Comparison of ENCODE assay signal across 24 cellular contexts in genomic region chr6:12331474-12331873, GRCh38. TPM values are rescaled to one million over a fixed set of nuclear protein-coding genes. Genes with fewer than 3 reads are reported as not detected.
DNase-seq lines count a peak whose midpoint lies in the region; ATAC-seq, FAIRE-seq and TF ChIP-seq lines count a peak whose summit lies in the region.
"Had no signal": no experiment of that assay in that cellular context is flagged by ENCODE, and none has a peak within 500 bp of the region (broad histone marks: within the 10 kb centered on the region; RNA-seq: fewer than 3 reads in every experiment).

No MANE protein-coding gene starts in this region.

- TF ChIP-seq CTCF in ascending aorta (IDR thresholded peaks at IDR 0.05) (no peak), right lobe of liver (IDR thresholded peaks at IDR 0.05) (no peak), thoracic aorta (IDR thresholded peaks at IDR 0.05) (no peak)

- peak in 3 of 4 donors; percentile 12 to 75 (median 57) for ATAC-seq in right lobe of liver
- no peak for ATAC-seq in thoracic aorta (ENCODE audit: insufficient number of reproducible peaks, low FRiP score, low read depth)
- ATAC-seq in HG02798 (IDR thresholded peaks at IDR 0.05; ENCODE audit: poor library complexity, unreplicated experiment), result no peak
- ATAC-seq in HG03469 (IDR thresholded peaks at IDR 0.05; ENCODE audit: unreplicated experiment), result no peak
- ATAC-seq in HG03460 (IDR thresholded peaks at IDR 0.05; ENCODE audit: unreplicated experiment), result no peak
- ATAC-seq: esophagus mucosa, gastroesophageal sphincter, K562 had no signal

- no peaks in the 10 kb centered on the region for H3K27me3 ChIP-seq in ascending aorta
- no peaks in the 10 kb centered on the region for H3K27me3 ChIP-seq in right lobe of liver
- no peaks in the 10 kb centered on the region for H3K27me3 ChIP-seq in thoracic aorta (replicated peaks; ENCODE audit: insufficient read depth)
- H3K27me3 ChIP-seq: adrenal gland, gastroesophageal sphincter had no signal

- H3K36me3 ChIP-seq in ascending aorta (no peaks in the 10 kb centered on the region), right lobe of liver (no peaks in the 10 kb centered on the region), thoracic aorta (no peaks in the 10 kb centered on the region)
- H3K36me3 ChIP-seq: adrenal gland, gastroesophageal sphincter had no signal

- no peak for TF ChIP-seq POLR2A in GM12892 (IDR thresholded peaks at IDR 0.05; ENCODE audit: low read depth, low read length)
- TF ChIP-seq POLR2A in right lobe of liver (IDR thresholded peaks at IDR 0.05), result no peak

- DNase-seq in GM12892 (ENCODE audit: insufficient read length) (no peak), ascending aorta (ENCODE audit: low spot score in 2 of 2) (no peak), right lobe of liver (no peak), thoracic aorta (ENCODE audit: low spot score) (no peak)
- DNase-seq in stimulated activated CD4-positive, alpha-beta T cell treated with anti-CD3 and anti-CD28 coated beads, Interleukin-4, amount 100 ng/mL, for 24 hours, result no peak
- DNase-seq: activated CD8-positive, alpha-beta memory T cell treated with anti-CD3 and anti-CD28 coated beads, Interleukin-2, amount 50 U/mL, for 48 hours; activated gamma-delta T cell treated with Interleukin-2 at 50 U/mL for 16 hours; adrenal gland; caudate nucleus; effector CD4-positive, alpha-beta T cell; midbrain; NCI-H1694 treated with DMSO at 0.1 percent for 48 hours; NCI-H774; nephron progenitor cell; posterior cingulate gyrus had no signal

- WGBS in right lobe of liver (ENCODE audit: insufficient coverage, low coverage, low lambda C conversion rate, missing lambda C conversion rate), result 48% methylated on average over 2 of the region's 2 CpGs

- H3K4me1 ChIP-seq in ascending aorta, result peaks cover 0 to 18% of the 10 kb centered on the region in 2 donors
- H3K4me1 ChIP-seq in right lobe of liver, result peaks cover 0 to 32% (median 16%) of the 10 kb centered on the region in 4 donors
- peaks cover 11 to 28% of the 10 kb centered on the region in 2 donors for H3K4me1 ChIP-seq in thoracic aorta (ENCODE audit: control insufficient read depth in 1 of 2, low read depth in 2 of 2)
- H3K4me1 ChIP-seq: adrenal gland, gastroesophageal sphincter had no signal

- peak overlapping the region; percentile 69 to 80 for H3K27ac ChIP-seq in ascending aorta
- H3K27ac ChIP-seq in right lobe of liver, result peak overlapping the region in 1 of 3 donors; percentile 34
- H3K27ac ChIP-seq in thoracic aorta, result peak overlapping the region; percentile 54 to 70
- H3K27ac ChIP-seq: adrenal gland, gastroesophageal sphincter had no signal

- H3K4me3 ChIP-seq in ascending aorta (no peak overlapping the region), right lobe of liver (no peak overlapping the region), thoracic aorta (no peak overlapping the region)
- H3K4me3 ChIP-seq: adrenal gland, gastroesophageal sphincter, K562, skin epidermis had no signal

- H3K9me3 ChIP-seq in ascending aorta, result no peaks in the 10 kb centered on the region
- no peaks in the 10 kb centered on the region for H3K9me3 ChIP-seq in right lobe of liver
- H3K9me3 ChIP-seq in thoracic aorta, result no peaks in the 10 kb centered on the region
- H3K9me3 ChIP-seq: adrenal gland, gastroesophageal sphincter had no signal

- FAIRE-seq in GM12892 (lab: Jason Lieb, UNC), result peak; percentile 5
- FAIRE-seq: K562, urothelium cell line had no signal

- intact Hi-C loops in ascending aorta (cut with DNase I), result loop anchor here (2.0 kb wide), 1 partner anchor 17 kb away; no protein-coding TSS in a partner anchor
- intact Hi-C loops in right lobe of liver (cut with DNase I), result no loop called here

RNA-seq across cellular contexts. Expression of gene EDN1, which starts 41.3 kb away (rescaled TPM):
- 6.2 TPM for polyA plus RNA-seq in GM12892 (2012; ENCODE audit: missing spikeins)
- 27.8 TPM for total RNA-seq in ascending aorta
- total RNA-seq in right lobe of liver, result 1 to 10 TPM in 3 of 6 experiments, under 1 TPM in 3; 0.18 to 6.8 (median 1.4) TPM
- 10 to 100 TPM in 1 of 2 donors, 1 to 10 TPM in 1; 6.5 to 11.8 TPM for total RNA-seq in thoracic aorta
- total RNA-seq: K562, OCI-LY7 had no signal

Comparison
In these comparisons a context has a peak if more than half of its experiments do, and no peak if none do; other contexts are left out.
1. ATAC-seq: peak in right lobe of liver (3 of 4); none in thoracic aorta (single experiment), HG02798 (single experiment), HG03469 (single experiment) and HG03460 (single experiment).